ENCODE assay signal across 8 cellular contexts in genomic region chr1:84573967-84574842, GRCh38. TPM values are rescaled to one million over a fixed set of nuclear protein-coding genes. Genes with fewer than 3 reads are reported as not detected.
DNase-seq lines count a peak whose midpoint lies in the region; ATAC-seq and TF ChIP-seq lines count a peak whose summit lies in the region.

Gene CTBS (minus strand): TSS chr1:84574440. CDS start chr1:84574415, 25 bp downstream.

- peak within 1 kb of the TSS; percentile 94 to 99 (median 96) for H3K4me3 Mint-ChIP-seq in IgD-negative memory B cell

- H3K9me3 ChIP-seq in muscle layer of colon (ENCODE audit: low read length) = no peaks in the 10 kb centered on the region

- peaks cover 11% of the 10 kb centered on the region for H3K36me3 ChIP-seq in muscle layer of colon (ENCODE audit: insufficient read depth, low read length)

- H3K4me1 Mint-ChIP-seq in IgD-negative memory B cell = peaks cover 32 to 39% (median 37%) of the 10 kb centered on the region in 3 donors

- peak within 1 kb of the TSS; percentile 59 to 65 for H3K4me3 ChIP-seq in muscle layer of colon (ENCODE audit: low read depth in 1 of 2, low read length in 2 of 2)

- H3K9me3 Mint-ChIP-seq in IgD-negative memory B cell = no peaks in the 10 kb centered on the region

- H3K36me3 Mint-ChIP-seq in IgD-negative memory B cell = peaks cover 18% of the 10 kb centered on the region

- peak; percentile 85 for DNase-seq in DMS153 treated with DMSO at 0.1 percent for 48 hours (lab: John Stamatoyannopoulos, UW; ENCODE audit: unreplicated experiment)
- DNase-seq in activated T-cell treated with anti-CD3 and anti-CD28 coated beads, Interleukin-2, amount 50 U/mL, for 48 hours = peak; percentile 86 to 89
- DNase-seq in stimulated activated CD8-positive, alpha-beta memory T cell treated with anti-CD3 and anti-CD28 coated beads, Interleukin-7, amount 100 ng/mL, for 24 hours (ENCODE audit: low read depth) = peak; percentile 61

- H3K4me1 ChIP-seq in muscle layer of colon (ENCODE audit: insufficient read depth, low read length) = peaks cover 12% of the 10 kb centered on the region

- H3K9ac ChIP-seq in muscle layer of colon (ENCODE audit: low read length) = peak within 1 kb of the TSS; percentile 99

- ATAC-seq in GM21576 (IDR thresholded peaks at IDR 0.05; ENCODE audit: unreplicated experiment) (peak; percentile 86), esophagus mucosa (peak; percentile 98)

- peak within 1 kb of the TSS; percentile 99 for H3K27ac Mint-ChIP-seq in IgD-negative memory B cell

- peak within 1 kb of the TSS; percentile 88 for H3K27ac ChIP-seq in muscle layer of colon (ENCODE audit: low read depth, low read length)

- no peaks in the 10 kb centered on the region for H3K27me3 ChIP-seq in muscle layer of colon (ENCODE audit: control insufficient read depth in 1 of 2, insufficient read depth in 2 of 2, low read length in 2 of 2)

- no peaks in the 10 kb centered on the region for H3K27me3 Mint-ChIP-seq in IgD-negative memory B cell

TF ChIP-seq in PFSK-1, 5 proteins besides CTCF, POLR2A, EP300 and RAD21:
- TF ChIP-seq, protein P1, sequence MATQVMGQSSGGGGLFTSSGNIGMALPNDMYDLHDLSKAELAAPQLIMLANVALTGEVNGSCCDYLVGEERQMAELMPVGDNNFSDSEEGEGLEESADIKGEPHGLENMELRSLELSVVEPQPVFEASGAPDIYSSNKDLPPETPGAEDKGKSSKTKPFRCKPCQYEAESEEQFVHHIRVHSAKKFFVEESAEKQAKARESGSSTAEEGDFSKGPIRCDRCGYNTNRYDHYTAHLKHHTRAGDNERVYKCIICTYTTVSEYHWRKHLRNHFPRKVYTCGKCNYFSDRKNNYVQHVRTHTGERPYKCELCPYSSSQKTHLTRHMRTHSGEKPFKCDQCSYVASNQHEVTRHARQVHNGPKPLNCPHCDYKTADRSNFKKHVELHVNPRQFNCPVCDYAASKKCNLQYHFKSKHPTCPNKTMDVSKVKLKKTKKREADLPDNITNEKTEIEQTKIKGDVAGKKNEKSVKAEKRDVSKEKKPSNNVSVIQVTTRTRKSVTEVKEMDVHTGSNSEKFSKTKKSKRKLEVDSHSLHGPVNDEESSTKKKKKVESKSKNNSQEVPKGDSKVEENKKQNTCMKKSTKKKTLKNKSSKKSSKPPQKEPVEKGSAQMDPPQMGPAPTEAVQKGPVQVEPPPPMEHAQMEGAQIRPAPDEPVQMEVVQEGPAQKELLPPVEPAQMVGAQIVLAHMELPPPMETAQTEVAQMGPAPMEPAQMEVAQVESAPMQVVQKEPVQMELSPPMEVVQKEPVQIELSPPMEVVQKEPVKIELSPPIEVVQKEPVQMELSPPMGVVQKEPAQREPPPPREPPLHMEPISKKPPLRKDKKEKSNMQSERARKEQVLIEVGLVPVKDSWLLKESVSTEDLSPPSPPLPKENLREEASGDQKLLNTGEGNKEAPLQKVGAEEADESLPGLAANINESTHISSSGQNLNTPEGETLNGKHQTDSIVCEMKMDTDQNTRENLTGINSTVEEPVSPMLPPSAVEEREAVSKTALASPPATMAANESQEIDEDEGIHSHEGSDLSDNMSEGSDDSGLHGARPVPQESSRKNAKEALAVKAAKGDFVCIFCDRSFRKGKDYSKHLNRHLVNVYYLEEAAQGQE (IDR thresholded peaks at IDR 0.05; ENCODE audit: insufficient read depth in 1 of 2, low read depth in 2 of 2, low read length in 2 of 2) = 0 out of 4 replicates have a peak, but pooled peaks of 1 of the 2 experiments have one; percentile 3
- TF ChIP-seq TAF1 (IDR thresholded peaks at IDR 0.05; ENCODE audit: borderline replicate concordance, insufficient read depth, low read length) = peak; percentile 70
- no peak for TF ChIP-seq FOXP2 (optimal IDR thresholded peaks at IDR 0.05; ENCODE audit: borderline replicate concordance, extremely low read depth, extremely low read length, insufficient read depth)
- no peak for TF ChIP-seq SIN3A (IDR thresholded peaks at IDR 0.05; ENCODE audit: borderline replicate concordance, insufficient read depth, low read length)
- peak; percentile 89 for TF ChIP-seq POLR2AphosphoS5 (IDR thresholded peaks at IDR 0.05; ENCODE audit: low read depth, low read length)

RNA-seq across cellular contexts. Expression of gene CTBS, which starts in this region (rescaled TPM):
- polyA plus RNA-seq in IgD-negative memory B cell = 28.6 TPM
- polyA plus RNA-seq in PFSK-1 (2012; ENCODE audit: insufficient read length, low read depth) = 6.1 TPM
- total RNA-seq in esophagus mucosa = 11.2 TPM

Comparison
In these comparisons a context has a peak if more than half of its experiments do, and no peak if none do; other contexts are left out.
1. Peak in every context shown above with its lines: DNase-seq, ATAC-seq, H3K4me3 ChIP-seq and H3K27ac ChIP-seq.